In genomic region chr17:44933824-44934744, GRCh38 we compare ENCODE assay signal across 19 cellular contexts. TPM values are rescaled to one million over a fixed set of nuclear protein-coding genes. Genes with fewer than 3 reads are reported as not detected.
DNase-seq lines count a peak whose midpoint lies in the region; FAIRE-seq and TF ChIP-seq lines count a peak whose summit lies in the region.
"Had no signal": no experiment of that assay in that cellular context is flagged by ENCODE, and none has a peak within 500 bp of the region (broad histone marks: within the 10 kb centered on the region; RNA-seq: fewer than 3 reads in every experiment).

No MANE protein-coding gene starts in this region.

- H3T11ph ChIP-seq in H9 (ENCODE audit: low read length), result no peak overlapping the region

- intact Hi-C loops in posterior vena cava (cut with DNase I), result no loop called here
- intact Hi-C loops in uterus (cut with DNase I; ENCODE audit: low total_unique reads), result no loop called here

- no peak overlapping the region for H3K4me2 ChIP-seq in H9 (ENCODE audit: insufficient read depth, insufficient read length, low read length)

- H3K14ac ChIP-seq in H9 (ENCODE audit: insufficient read depth, low read length), result no peak overlapping the region

- H2AFZ ChIP-seq in H9 (ENCODE audit: low read length), result no peak overlapping the region

- no peaks in the 10 kb centered on the region for H4K20me1 ChIP-seq in H9 (ENCODE audit: control insufficient read depth, insufficient read depth, insufficient read length)

- H4K5ac ChIP-seq in H9 (ENCODE audit: insufficient read length, low read depth, low read length), result no peak overlapping the region

- H3K9me3 ChIP-seq in H9 (ENCODE audit: control insufficient read depth, low read depth, low read length) (no peaks in the 10 kb centered on the region), endodermal cell (ENCODE audit: control insufficient read depth, low read length) (peaks cover 7% of the 10 kb centered on the region), uterus (no peaks in the 10 kb centered on the region)
- H3K9me3 ChIP-seq: SJSA1 had no signal

- H3K23ac ChIP-seq in H9 (ENCODE audit: insufficient read length, low read depth, low read length), result no peak overlapping the region

- FAIRE-seq in D721Med (lab: Jason Lieb, UNC), result no peak
- FAIRE-seq: GM12891 had no signal

- no peak for TF ChIP-seq CTCF in D721Med (IDR thresholded peaks at IDR 0.05; ENCODE audit: insufficient read depth, missing control alignments)
- TF ChIP-seq CTCF in H9 (conservative IDR thresholded peaks at IDR 0.05), result no peak
- no peak for TF ChIP-seq CTCF in endodermal cell (conservative IDR thresholded peaks at IDR 0.05)
- TF ChIP-seq CTCF in uterus (IDR thresholded peaks at IDR 0.05), result no peak

- H3K4me1 ChIP-seq in H9 (ENCODE audit: insufficient read depth, low read length), result no peaks in the 10 kb centered on the region
- no peaks in the 10 kb centered on the region for H3K4me1 ChIP-seq in endodermal cell (ENCODE audit: control insufficient read depth, insufficient read depth, low read length)
- H3K4me1 ChIP-seq in uterus, result no peaks in the 10 kb centered on the region
- H3K4me1 ChIP-seq: SJSA1 had no signal

- peaks cover 42 to 77% (median 76%) of the 10 kb centered on the region in 3 experiments for H3K36me3 Mint-ChIP-seq in H9 (ENCODE audit: insufficient read depth in 1 of 3, low read depth in 3 of 3)
- peaks cover 49% of the 10 kb centered on the region for H3K36me3 Mint-ChIP-seq in endodermal cell (ENCODE audit: low read depth)
- H3K36me3 Mint-ChIP-seq: IgD-negative memory B cell had no signal

- H3K27me3 Mint-ChIP-seq in H9 (ENCODE audit: low read depth) (no peaks in the 10 kb centered on the region), endodermal cell (ENCODE audit: insufficient read depth) (no peaks in the 10 kb centered on the region)
- H3K27me3 Mint-ChIP-seq: IgD-negative memory B cell had no signal

- no peaks in the 10 kb centered on the region for H3K23me2 ChIP-seq in H9 (ENCODE audit: insufficient read length, low read depth, low read length, poor library complexity, severe bottlenecking)

- no peaks in the 10 kb centered on the region for H3K79me2 ChIP-seq in H9 (ENCODE audit: insufficient read depth, low read length)

- no peak overlapping the region for H3K18ac ChIP-seq in H9 (ENCODE audit: insufficient read length, low read depth, low read length)

- H3K36me3 ChIP-seq in endodermal cell (ENCODE audit: control insufficient read depth, insufficient read depth, low read length) (peaks cover 82% of the 10 kb centered on the region), uterus (no peaks in the 10 kb centered on the region)

- no peak overlapping the region for H4K8ac ChIP-seq in H9 (replicated peaks; ENCODE audit: insufficient read length, low read depth, low read length)

- H3K27ac Mint-ChIP-seq in H9, result no peak overlapping the region; a peak in 1 of 7 replicates
- no peak overlapping the region for H3K27ac Mint-ChIP-seq in endodermal cell
- H3K27ac Mint-ChIP-seq: HFFc6, IgD-negative memory B cell had no signal

- TF ChIP-seq POLR2A in uterus (IDR thresholded peaks at IDR 0.05), result no peak

- H3K4me3 Mint-ChIP-seq in H9 (no peak overlapping the region), endodermal cell (no peak overlapping the region)
- H3K4me3 Mint-ChIP-seq: CD14-positive monocyte, HFFc6, IgD-negative memory B cell had no signal

- no CpG with 5 or more reads among the region's 34 CpGs for WGBS in H9 (ENCODE audit: extremely low coverage, insufficient read length, low lambda C conversion rate)
- WGBS in endodermal cell (ENCODE audit: insufficient coverage in 1 of 2, insufficient read length in 1 of 2), 2 experiments, result 95 to 99% methylated on average over 30 to 34 of the region's 34 CpGs

- no peak overlapping the region for H2AK5ac ChIP-seq in H9 (ENCODE audit: insufficient read length, low read length)

- H3K27ac ChIP-seq in H9 (ENCODE audit: insufficient read length, low read depth, low read length), result no peak overlapping the region
- H3K27ac ChIP-seq in endodermal cell (ENCODE audit: low read depth, low read length), result no peak overlapping the region
- H3K27ac ChIP-seq in uterus, result no peak overlapping the region
- H3K27ac ChIP-seq: SJSA1 had no signal

- DNase-seq in D721Med (ENCODE audit: insufficient read length, low spot score) (peak; percentile 3), H9 (peak; percentile 25), endodermal cell (peak; percentile 36), posterior vena cava (ENCODE audit: low spot score) (peak; percentile 60), SKM-1 treated with dmso at 0.1 percent for 144 hours (lab: John Stamatoyannopoulos, UW; ENCODE audit: unreplicated experiment) (no peak), uterus (no peak), cerebellar cortex (ENCODE audit: low spot score) (no peak)
- DNase-seq: ACHN, AML-193, GF-D8, GOT3, HFFc6, NCI-H187, NCI-H446 treated with DMSO at 0.1 percent for 48 hours, RPMI8226 had no signal

- no peak overlapping the region for H3K56ac ChIP-seq in H9 (ENCODE audit: insufficient read length, low read depth, low read length)

- no peak overlapping the region for H3K4ac ChIP-seq in H9 (ENCODE audit: low read depth, low read length)

- no peaks in the 10 kb centered on the region for H3K4me1 Mint-ChIP-seq in H9
- H3K4me1 Mint-ChIP-seq in endodermal cell, result peaks cover 9% of the 10 kb centered on the region
- H3K4me1 Mint-ChIP-seq: CD14-positive monocyte, IgD-negative memory B cell had no signal

- no peak overlapping the region for H2BK15ac ChIP-seq in H9 (ENCODE audit: low read depth, low read length)

- H2BK20ac ChIP-seq in H9 (ENCODE audit: low read depth, low read length, poor library complexity, severe bottlenecking), result no peak overlapping the region

- H3K9ac ChIP-seq in H9 (ENCODE audit: extremely low read depth, insufficient read length, low read length) (no peak overlapping the region), endodermal cell (ENCODE audit: extremely low read depth, low read length, poor library complexity, severe bottlenecking) (no peak overlapping the region)

- no peak overlapping the region for H3K4me3 ChIP-seq in endodermal cell (ENCODE audit: low read length)
- H3K4me3 ChIP-seq in uterus, result no peak overlapping the region
- H3K4me3 ChIP-seq: SJSA1 had no signal

- no peak overlapping the region for H2BK5ac ChIP-seq in H9 (ENCODE audit: insufficient read length, low read length)

- no peaks in the 10 kb centered on the region for H3K9me3 Mint-ChIP-seq in H9
- H3K9me3 Mint-ChIP-seq in endodermal cell, result peaks cover 3% of the 10 kb centered on the region

- no peaks in the 10 kb centered on the region for H3K27me3 ChIP-seq in H9 (ENCODE audit: insufficient read depth, low read length)
- H3K27me3 ChIP-seq in endodermal cell (ENCODE audit: control insufficient read depth, insufficient read depth, low read length, poor library complexity, severe bottlenecking), result no peaks in the 10 kb centered on the region
- H3K27me3 ChIP-seq in uterus, result no peaks in the 10 kb centered on the region
- H3K27me3 ChIP-seq: SJSA1 had no signal

- H4K91ac ChIP-seq in H9 (ENCODE audit: insufficient read length, low read depth, low read length), result no peak overlapping the region

- H3K79me1 ChIP-seq in H9 (ENCODE audit: insufficient read depth, low read depth, low read length, poor library complexity, severe bottlenecking), result no peaks in the 10 kb centered on the region

- no peak overlapping the region for H2BK12ac ChIP-seq in H9 (ENCODE audit: insufficient read length, low read depth, low read length)

- no peak overlapping the region for H2BK120ac ChIP-seq in H9 (ENCODE audit: low read depth, low read length, poor library complexity, severe bottlenecking)

RNA-seq across cellular contexts. Expression of gene KIF18B, which starts 13.5 kb away (rescaled TPM):
- total RNA-seq in H9 (2021) (51.8 and 52.6 TPM in 2 replicates), endodermal cell (10 to 100 TPM; 43.5 to 64.7 TPM), posterior vena cava (under 1 TPM; 0.10 to 0.65 TPM), uterus (1 to 10 TPM in 1 of 4 donors, not detected in 3; 4.4 TPM)
- polyA plus RNA-seq in endodermal cell (2013, experiment 1 of 2), result 45.3 TPM
- polyA plus RNA-seq in endodermal cell (2013, experiment 2 of 2), result 46.4 TPM
- polyA plus RNA-seq: CD14-positive monocyte, IgD-negative memory B cell had no signal

RNA-seq across cellular contexts. Expression of gene GFAP, which starts 18.8 kb away (rescaled TPM):
- total RNA-seq in H9 (2021), result 1.1 and 1.2 TPM in 2 replicates
- under 1 TPM in 1 of 2 donors, not detected in 1; 0.35 TPM for total RNA-seq in endodermal cell
- polyA plus RNA-seq in endodermal cell (2013, experiment 1 of 2), result 0.11 TPM
- polyA plus RNA-seq in endodermal cell (2013, experiment 2 of 2), result 0.83 TPM
- 1 to 10 TPM in 1 of 2 donors, under 1 TPM in 1; 0.51 to 1.7 TPM for total RNA-seq in posterior vena cava
- total RNA-seq in uterus, result 1 to 10 TPM in 1 of 4 donors, not detected in 3; 3.7 TPM
- total RNA-seq: HFFc6, SJSA1 had no signal

RNA-seq across cellular contexts. Expression of gene C1QL1, which starts 34.0 kb away (rescaled TPM):
- total RNA-seq in H9 (2021) (6.0 and 6.4 TPM in 2 replicates), endodermal cell (1 to 10 TPM; 1.4 to 2.7 TPM), posterior vena cava (under 1 TPM; 0.19 to 0.42 TPM), uterus (10 to 100 TPM in 1 of 4 donors, 1 to 10 TPM in 1, under 1 TPM in 1, not detected in 1; 0.51 to 20.3 (median 3.3) TPM)
- polyA plus RNA-seq in endodermal cell (2013, experiment 1 of 2), result 13.9 TPM
- 12.4 TPM for polyA plus RNA-seq in endodermal cell (2013, experiment 2 of 2)
- polyA plus RNA-seq: CD14-positive monocyte, IgD-negative memory B cell had no signal

RNA-seq across cellular contexts. Expression of gene EFTUD2, which starts 34.8 kb away (rescaled TPM):
- total RNA-seq in H9 (2021) (150 and 161 TPM in 2 replicates), endodermal cell (100 to 1,000 TPM; 145 to 171 TPM), posterior vena cava (10 to 100 TPM; 65.2 to 71.9 TPM), uterus (100 to 1,000 TPM in 2 of 4 donors, 10 to 100 TPM in 2; 12.4 to 129 (median 64.7) TPM)
- 114 TPM for polyA plus RNA-seq in endodermal cell (2013, experiment 1 of 2)
- 101 TPM for polyA plus RNA-seq in endodermal cell (2013, experiment 2 of 2)

Comparison
In these comparisons a context has a peak if more than half of its experiments do, and no peak if none do; other contexts are left out.
1. DNase-seq: peak in D721Med (single experiment), H9 (single experiment), endodermal cell (single experiment) and posterior vena cava (single experiment); none in SKM-1 treated with dmso at 0.1 percent for 144 hours (single experiment), uterus (0 of 2) and cerebellar cortex (single experiment).